In genomic region chrX:65532016-65532415, GRCh38 we compare ENCODE assay signal across 20 cellular contexts.
"Had no signal": no experiment of that assay in that cellular context is flagged by ENCODE, and none has a peak within 500 bp of the region (broad histone marks: within the 10 kb centered on the region; RNA-seq: fewer than 3 reads in every experiment).

No MANE protein-coding gene starts in this region.

- H3K27ac Mint-ChIP-seq: activated CD4-positive, alpha-beta memory T cell treated with anti-CD3 and anti-CD28 coated beads, Interleukin-2, amount 10 ng/mL, durations not matched to agents 7 days and 5 days; activated naive CD4-positive, alpha-beta T cell treated with anti-CD3 and anti-CD28 coated beads, Interleukin-2, amount 10 ng/mL, durations not matched to agents 7 days and 5 days; mesothelial cell of epicardium; nephron progenitor cell; WTC11 had no signal

- ATAC-seq: activated CD4-positive, alpha-beta T cell treated with anti-CD3 and anti-CD28 coated beads for 36 hours; activated CD8-positive, alpha-beta memory T cell treated with anti-CD3 and anti-CD28 coated beads, Interleukin-2, amount 10 ng/mL, durations not matched to agents 7 days and 5 days; WTC11 had no signal

- H3K9me3 Mint-ChIP-seq: activated CD4-positive, alpha-beta memory T cell treated with anti-CD3 and anti-CD28 coated beads, Interleukin-2, amount 10 ng/mL, durations not matched to agents 7 days and 5 days; activated naive CD4-positive, alpha-beta T cell treated with anti-CD3 and anti-CD28 coated beads, Interleukin-2, amount 10 ng/mL, durations not matched to agents 7 days and 5 days; WTC11 had no signal

- DNase-seq: activated CD4-positive, alpha-beta memory T cell treated with anti-CD3 and anti-CD28 coated beads, Interleukin-2, amount 10 ng/mL, durations not matched to agents 7 days and 5 days; activated CD4-positive, alpha-beta T cell treated with anti-CD3 and anti-CD28 coated beads for 36 hours; activated CD8-positive, alpha-beta memory T cell treated with anti-CD3 and anti-CD28 coated beads, Interleukin-2, amount 10 ng/mL, durations not matched to agents 7 days and 5 days; activated effector memory CD4-positive, alpha-beta T cell treated with Interleukin-2 at 50 U/mL for 16 hours; activated naive CD4-positive, alpha-beta T cell treated with anti-CD3 and anti-CD28 coated beads, Interleukin-2, amount 10 ng/mL, durations not matched to agents 7 days and 5 days; activated T-cell treated with anti-CD3 and anti-CD28 coated beads, Interleukin-2, amount 50 U/mL, for 1 hour; aorta; cortex of kidney; effector CD8-positive, alpha-beta T cell; esophagus squamous epithelium; nephron progenitor cell; occipital lobe; posterior cingulate gyrus; retina; stimulated activated naive CD4-positive, alpha-beta T cell; transverse colon had no signal

- H3K9me3 ChIP-seq: esophagus squamous epithelium, transverse colon had no signal

- H3K36me3 ChIP-seq: transverse colon had no signal

- H3K4me3 ChIP-seq: esophagus squamous epithelium, lung, SK-N-MC, transverse colon had no signal

- H3K27me3 Mint-ChIP-seq: activated CD4-positive, alpha-beta memory T cell treated with anti-CD3 and anti-CD28 coated beads, Interleukin-2, amount 10 ng/mL, durations not matched to agents 7 days and 5 days; activated CD4-positive, alpha-beta T cell treated with anti-CD3 and anti-CD28 coated beads for 36 hours; activated CD8-positive, alpha-beta memory T cell treated with anti-CD3 and anti-CD28 coated beads, Interleukin-2, amount 10 ng/mL, durations not matched to agents 7 days and 5 days; activated naive CD4-positive, alpha-beta T cell treated with anti-CD3 and anti-CD28 coated beads, Interleukin-2, amount 10 ng/mL, durations not matched to agents 7 days and 5 days had no signal

- H3K27me3 ChIP-seq: esophagus squamous epithelium, transverse colon had no signal
